ENCODE assay signal across 1 cellular context in the genomic region with DNA sequence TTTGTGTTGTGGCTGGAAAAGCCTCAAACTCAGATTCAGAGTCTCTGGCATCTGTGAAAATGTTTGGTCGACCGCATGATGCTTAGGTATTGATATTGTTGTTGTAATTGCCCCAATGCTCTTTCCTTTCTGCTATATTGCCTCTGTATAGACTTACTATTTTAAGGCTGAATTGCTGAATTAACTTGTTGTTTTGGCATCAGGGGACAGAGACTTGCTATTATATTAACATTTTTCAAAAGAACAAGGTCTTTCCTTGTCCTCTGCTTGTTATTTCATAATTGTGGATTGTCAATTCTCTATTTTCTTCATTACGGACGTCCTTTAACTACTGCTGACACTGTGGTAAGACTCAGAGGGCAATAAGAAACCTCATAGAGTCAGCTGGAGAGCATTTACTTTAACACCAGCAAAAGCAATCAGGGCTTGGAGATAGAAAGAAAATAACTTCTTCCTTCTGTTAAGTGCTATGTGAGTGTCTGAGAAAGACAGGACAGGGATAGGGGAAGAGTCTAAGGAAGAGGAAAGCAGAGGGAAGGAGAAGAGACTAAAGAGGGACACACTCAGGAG.
TF ChIP-seq lines count a peak whose summit lies in the region.

No MANE protein-coding gene starts in this region.

TF ChIP-seq in H1, 55 proteins besides CTCF, POLR2A, EP300 and RAD21:
- no peak for TF ChIP-seq CBX8 (IDR thresholded peaks at IDR 0.05; ENCODE audit: borderline replicate concordance, low read depth, low read length)
- TF ChIP-seq, protein P1, sequence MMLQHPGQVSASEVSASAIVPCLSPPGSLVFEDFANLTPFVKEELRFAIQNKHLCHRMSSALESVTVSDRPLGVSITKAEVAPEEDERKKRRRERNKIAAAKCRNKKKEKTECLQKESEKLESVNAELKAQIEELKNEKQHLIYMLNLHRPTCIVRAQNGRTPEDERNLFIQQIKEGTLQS (IDR thresholded peaks at IDR 0.05; ENCODE audit: insufficient read depth, low read depth, low read length), result no peak
- TF ChIP-seq SP1 (IDR thresholded peaks at IDR 0.05; ENCODE audit: low read depth, low read length), result no peak
- TF ChIP-seq MAX (IDR thresholded peaks at IDR 0.05), result no peak
- no peak for TF ChIP-seq RBBP5 (IDR thresholded peaks at IDR 0.05; ENCODE audit: borderline replicate concordance, low read depth, low read length)
- TF ChIP-seq SP2 (IDR thresholded peaks at IDR 0.05; ENCODE audit: low read length), result no peak
- no peak for TF ChIP-seq TCF12 (IDR thresholded peaks at IDR 0.05; ENCODE audit: low read depth, low read length)
- TF ChIP-seq CTBP2 (IDR thresholded peaks at IDR 0.05; ENCODE audit: borderline replicate concordance, insufficient read depth, insufficient read length, low read length), result no peak
- TF ChIP-seq YY1 (IDR thresholded peaks at IDR 0.05; ENCODE audit: low read depth, low read length), result no peak
- no peak for TF ChIP-seq SIN3A (conservative IDR thresholded peaks at IDR 0.05 in 1 of 2, IDR thresholded peaks at IDR 0.05 in 1 of 2; ENCODE audit: low read depth in 1 of 2, low read length in 2 of 2)
